ENCODE assay signal across 10 cellular contexts in the genomic region with DNA sequence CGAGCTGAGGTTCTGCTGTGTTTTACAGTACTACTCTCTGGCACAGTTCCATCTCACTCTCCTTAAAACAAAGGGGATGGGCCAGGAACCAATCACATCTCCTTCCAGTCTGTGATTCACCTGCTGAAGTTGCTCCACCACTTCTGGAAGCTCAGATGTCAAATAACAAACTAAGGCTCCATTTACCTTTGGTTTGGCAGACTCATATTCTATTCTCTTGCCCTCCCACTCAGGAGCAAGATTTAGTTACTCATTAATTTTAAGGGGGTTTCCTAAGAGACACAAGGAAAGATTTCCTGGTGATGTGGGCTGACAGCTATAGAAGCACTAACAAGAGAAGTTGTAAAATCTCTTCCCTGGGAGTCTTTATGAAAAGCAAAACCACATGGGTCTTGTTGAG. TPM values are rescaled to one million over a fixed set of nuclear protein-coding genes. Genes with fewer than 3 reads are reported as not detected.
A peak's percentile ranks its signal among the peaks of the same experiment; 100 is the strongest.
DNase-seq lines count a peak whose midpoint lies in the region; ATAC-seq and TF ChIP-seq lines count a peak whose summit lies in the region.
"Had no signal": no experiment of that assay in that cellular context is flagged by ENCODE, and none has a peak within 500 bp of the region (broad histone marks: within the 10 kb centered on the region; RNA-seq: fewer than 3 reads in every experiment).

No MANE protein-coding gene starts in this region.

- peak; percentile 33 for DNase-seq in DMS79 (lab: John Stamatoyannopoulos, UW)
- peak; percentile 94 for DNase-seq in PC-3
- DNase-seq in left kidney (ENCODE audit: low read depth, low spot score) = peak; percentile 89
- DNase-seq in NCI-H526 (lab: John Stamatoyannopoulos, UW) = no peak
- DNase-seq in NCI-H524 treated with DMSO at 0.1 percent for 48 hours (lab: John Stamatoyannopoulos, UW) = no peak
- no peak for DNase-seq in stimulated activated CD4-positive, alpha-beta T cell treated with anti-CD3 and anti-CD28 coated beads, Interleukin-1b, Interleukin-23, amount 100 ng/mL, for 48 hours
- DNase-seq: SHP77 treated with DMSO at 0.1 percent for 48 hours, tibial artery had no signal

- peak overlapping the region; percentile 76 for H3K27ac ChIP-seq in PC-3 (ENCODE audit: low read length)
- H3K27ac ChIP-seq: tibial artery had no signal

- H3K36me3 ChIP-seq in PC-3 (ENCODE audit: low read depth, low read length) = no peaks in the 10 kb centered on the region
- H3K36me3 ChIP-seq: tibial artery had no signal

- ATAC-seq in HG02610 (IDR thresholded peaks at IDR 0.05; ENCODE audit: unreplicated experiment) = peak; percentile 63
- peak; percentile 96 for ATAC-seq in PC-3
- ATAC-seq in HG03135 (IDR thresholded peaks at IDR 0.05; ENCODE audit: unreplicated experiment) = no peak

- H3K27me3 ChIP-seq in PC-3 (ENCODE audit: low read length) = no peaks in the 10 kb centered on the region
- H3K27me3 ChIP-seq: tibial artery had no signal

- no peaks in the 10 kb centered on the region for H3F3A ChIP-seq in PC-3 (ENCODE audit: low read length, unreplicated experiment)

- H3K4me3 ChIP-seq in PC-3 (ENCODE audit: low read length) = no peak overlapping the region
- H3K4me3 ChIP-seq: tibial artery had no signal

- H3K9me2 ChIP-seq in PC-3 (replicated peaks; ENCODE audit: low read length) = no peaks in the 10 kb centered on the region

- TF ChIP-seq CTCF in PC-3 (conservative IDR thresholded peaks at IDR 0.05; ENCODE audit: low read depth, low read length) = no peak

- H3K4me1 ChIP-seq in PC-3 (ENCODE audit: insufficient read depth, low read length) = peaks cover 18% of the 10 kb centered on the region
- H3K4me1 ChIP-seq: tibial artery had no signal

- CTCF ChIA-PET in PC-3 (lab: Charles Lee) = interaction anchor here (0.6 kb wide), 1 partner anchor 43 kb away, joined by 3 read pairs; no protein-coding TSS in a partner anchor

- H2AFZ ChIP-seq in PC-3 (ENCODE audit: low read length) = no peak overlapping the region

- H3K79me2 ChIP-seq in PC-3 (ENCODE audit: low read length) = no peaks in the 10 kb centered on the region

- intact Hi-C loops in PC-3 (cut with micrococcal nuclease) = no loop called here

- H4K20me1 ChIP-seq in PC-3 (ENCODE audit: low read length) = no peaks in the 10 kb centered on the region

- peak overlapping the region; percentile 66 for H3K4me2 ChIP-seq in PC-3 (ENCODE audit: low read length)

- no peaks in the 10 kb centered on the region for H3K9me3 ChIP-seq in PC-3 (ENCODE audit: low read length)
- H3K9me3 ChIP-seq: tibial artery had no signal

- BruUV-seq in PC-3 (replicated peaks; lab: Mats Ljungman, UMichigan) = no TSS peak

- POLR2A ChIA-PET in PC-3 (lab: Charles Lee; ENCODE audit: unreplicated experiment) = no interaction called here

- H3K9ac ChIP-seq in PC-3 (ENCODE audit: low read length) = no peak overlapping the region

RNA-seq across cellular contexts. Expression of gene KIF2A, which starts 37.8 kb away (rescaled TPM):
- 19.0 and 26.4 TPM in 2 replicates for total RNA-seq in PC-3 (2014; rRNA removed)

Comparison
In these comparisons a context has a peak if more than half of its experiments do, and no peak if none do; other contexts are left out.
1. DNase-seq: peak in DMS79 (single experiment), PC-3 (single experiment) and left kidney (single experiment); none in NCI-H526 (0 of 2), NCI-H524 treated with DMSO at 0.1 percent for 48 hours (single experiment) and stimulated activated CD4-positive, alpha-beta T cell treated with anti-CD3 and anti-CD28 coated beads, Interleukin-1b, Interleukin-23, amount 100 ng/mL, for 48 hours (single experiment).